1 cellular context compared by ENCODE assay signal in genomic region chr11:65652511-65653228, GRCh38.
A peak's percentile ranks its signal among the peaks of the same experiment; 100 is the strongest.
TF ChIP-seq lines count a peak whose summit lies in the region.

No MANE protein-coding gene starts in this region.

TF ChIP-seq in K562, 482 proteins besides CTCF, POLR2A, EP300 and RAD21 (continues in another document):
- TF ChIP-seq, protein P1, sequence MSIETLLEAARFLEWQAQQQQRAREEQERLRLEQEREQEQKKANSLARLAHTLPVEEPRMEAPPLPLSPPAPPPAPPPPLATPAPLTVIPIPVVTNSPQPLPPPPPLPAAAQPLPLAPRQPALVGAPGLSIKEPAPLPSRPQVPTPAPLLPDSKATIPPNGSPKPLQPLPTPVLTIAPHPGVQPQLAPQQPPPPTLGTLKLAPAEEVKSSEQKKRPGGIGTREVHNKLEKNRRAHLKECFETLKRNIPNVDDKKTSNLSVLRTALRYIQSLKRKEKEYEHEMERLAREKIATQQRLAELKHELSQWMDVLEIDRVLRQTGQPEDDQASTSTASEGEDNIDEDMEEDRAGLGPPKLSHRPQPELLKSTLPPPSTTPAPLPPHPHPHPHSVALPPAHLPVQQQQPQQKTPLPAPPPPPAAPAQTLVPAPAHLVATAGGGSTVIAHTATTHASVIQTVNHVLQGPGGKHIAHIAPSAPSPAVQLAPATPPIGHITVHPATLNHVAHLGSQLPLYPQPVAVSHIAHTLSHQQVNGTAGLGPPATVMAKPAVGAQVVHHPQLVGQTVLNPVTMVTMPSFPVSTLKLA (conservative IDR thresholded peaks at IDR 0.05) = peak; percentile 89 to 95
- TF ChIP-seq, protein P2, sequence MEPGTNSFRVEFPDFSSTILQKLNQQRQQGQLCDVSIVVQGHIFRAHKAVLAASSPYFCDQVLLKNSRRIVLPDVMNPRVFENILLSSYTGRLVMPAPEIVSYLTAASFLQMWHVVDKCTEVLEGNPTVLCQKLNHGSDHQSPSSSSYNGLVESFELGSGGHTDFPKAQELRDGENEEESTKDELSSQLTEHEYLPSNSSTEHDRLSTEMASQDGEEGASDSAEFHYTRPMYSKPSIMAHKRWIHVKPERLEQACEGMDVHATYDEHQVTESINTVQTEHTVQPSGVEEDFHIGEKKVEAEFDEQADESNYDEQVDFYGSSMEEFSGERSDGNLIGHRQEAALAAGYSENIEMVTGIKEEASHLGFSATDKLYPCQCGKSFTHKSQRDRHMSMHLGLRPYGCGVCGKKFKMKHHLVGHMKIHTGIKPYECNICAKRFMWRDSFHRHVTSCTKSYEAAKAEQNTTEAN (CRISPR knock-in tag; IDR thresholded peaks at IDR 0.05) = peak; percentile 77; the same call in 1 of the 2 replicates
- TF ChIP-seq NBN (IDR thresholded peaks at IDR 0.05; ENCODE audit: low read depth) = peak; percentile 51
- TF ChIP-seq ESRRA (IDR thresholded peaks at IDR 0.05; ENCODE audit: borderline replicate concordance, low read depth) = peak; percentile 56; the same call in 1 of the 2 replicates
- peak; percentile 61 for TF ChIP-seq LEF1 (IDR thresholded peaks at IDR 0.05)
- no peak for TF ChIP-seq NFYB (IDR thresholded peaks at IDR 0.05; ENCODE audit: extremely low read depth, insufficient read length)
- no peak for TF ChIP-seq STAT5B (CRISPR knock-in tag; IDR thresholded peaks at IDR 0.05)
- no peak for TF ChIP-seq ZNF121 (CRISPR knock-in tag; conservative IDR thresholded peaks at IDR 0.05)
- peak; percentile 9; the same call in 1 of the 2 replicates for TF ChIP-seq JUND (IDR thresholded peaks at IDR 0.05; ENCODE audit: borderline replicate concordance, low read depth, low read length)
- TF ChIP-seq JUND (tag; IDR thresholded peaks at IDR 0.05; ENCODE audit: borderline replicate concordance, low read depth, low read length) = no peak
- TF ChIP-seq, protein P3, sequence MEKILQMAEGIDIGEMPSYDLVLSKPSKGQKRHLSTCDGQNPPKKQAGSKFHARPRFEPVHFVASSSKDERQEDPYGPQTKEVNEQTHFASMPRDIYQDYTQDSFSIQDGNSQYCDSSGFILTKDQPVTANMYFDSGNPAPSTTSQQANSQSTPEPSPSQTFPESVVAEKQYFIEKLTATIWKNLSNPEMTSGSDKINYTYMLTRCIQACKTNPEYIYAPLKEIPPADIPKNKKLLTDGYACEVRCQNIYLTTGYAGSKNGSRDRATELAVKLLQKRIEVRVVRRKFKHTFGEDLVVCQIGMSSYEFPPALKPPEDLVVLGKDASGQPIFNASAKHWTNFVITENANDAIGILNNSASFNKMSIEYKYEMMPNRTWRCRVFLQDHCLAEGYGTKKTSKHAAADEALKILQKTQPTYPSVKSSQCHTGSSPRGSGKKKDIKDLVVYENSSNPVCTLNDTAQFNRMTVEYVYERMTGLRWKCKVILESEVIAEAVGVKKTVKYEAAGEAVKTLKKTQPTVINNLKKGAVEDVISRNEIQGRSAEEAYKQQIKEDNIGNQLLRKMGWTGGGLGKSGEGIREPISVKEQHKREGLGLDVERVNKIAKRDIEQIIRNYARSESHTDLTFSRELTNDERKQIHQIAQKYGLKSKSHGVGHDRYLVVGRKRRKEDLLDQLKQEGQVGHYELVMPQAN (IDR thresholded peaks at IDR 0.05; ENCODE audit: borderline replicate concordance) = peak; percentile 69
- peak; percentile 87 for TF ChIP-seq GABPA (tag; conservative IDR thresholded peaks at IDR 0.05; ENCODE audit: low read depth)
- peak; percentile 76 for TF ChIP-seq E2F8 (IDR thresholded peaks at IDR 0.05; ENCODE audit: low read depth, partially characterized antibody)
- 0 out of 2 replicates have a peak, but pooled peaks have one; percentile 19 for TF ChIP-seq ZSCAN32 (CRISPR knock-in tag; IDR thresholded peaks at IDR 0.05)
- TF ChIP-seq BRCA1 (IDR thresholded peaks at IDR 0.05) = no peak
- no peak for TF ChIP-seq BRCA1 (CRISPR knock-in tag; IDR thresholded peaks at IDR 0.05)
- TF ChIP-seq JUNB (CRISPR knock-in tag; conservative IDR thresholded peaks at IDR 0.05) = no peak
- TF ChIP-seq, protein P4, sequence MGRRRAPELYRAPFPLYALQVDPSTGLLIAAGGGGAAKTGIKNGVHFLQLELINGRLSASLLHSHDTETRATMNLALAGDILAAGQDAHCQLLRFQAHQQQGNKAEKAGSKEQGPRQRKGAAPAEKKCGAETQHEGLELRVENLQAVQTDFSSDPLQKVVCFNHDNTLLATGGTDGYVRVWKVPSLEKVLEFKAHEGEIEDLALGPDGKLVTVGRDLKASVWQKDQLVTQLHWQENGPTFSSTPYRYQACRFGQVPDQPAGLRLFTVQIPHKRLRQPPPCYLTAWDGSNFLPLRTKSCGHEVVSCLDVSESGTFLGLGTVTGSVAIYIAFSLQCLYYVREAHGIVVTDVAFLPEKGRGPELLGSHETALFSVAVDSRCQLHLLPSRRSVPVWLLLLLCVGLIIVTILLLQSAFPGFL (CRISPR knock-in tag; IDR thresholded peaks at IDR 0.05) = no peak
- TF ChIP-seq RB1 (IDR thresholded peaks at IDR 0.05; ENCODE audit: low read depth) = peak; percentile 44; the same call in 1 of the 2 replicates
- peak in 1 of 2 experiments; percentile 81; a peak in 2 of 4 replicates for TF ChIP-seq HDAC1 (IDR thresholded peaks at IDR 0.05)
- peak; percentile 78; the same call in 1 of the 2 replicates for TF ChIP-seq HDAC2 (IDR thresholded peaks at IDR 0.05)
- no peak for TF ChIP-seq NFXL1 (CRISPR knock-in tag; IDR thresholded peaks at IDR 0.05)
- TF ChIP-seq ATF2 (CRISPR knock-in tag; IDR thresholded peaks at IDR 0.05) = no peak
- TF ChIP-seq CHD2 (IDR thresholded peaks at IDR 0.05; ENCODE audit: low read depth, low read length) = peak; percentile 6; the same call in 1 of the 2 replicates
- TF ChIP-seq YBX1 (IDR thresholded peaks at IDR 0.05) = no peak
- TF ChIP-seq TCF7L2 (IDR thresholded peaks at IDR 0.05; ENCODE audit: low read depth, low read length) = no peak
- TF ChIP-seq, protein P5, sequence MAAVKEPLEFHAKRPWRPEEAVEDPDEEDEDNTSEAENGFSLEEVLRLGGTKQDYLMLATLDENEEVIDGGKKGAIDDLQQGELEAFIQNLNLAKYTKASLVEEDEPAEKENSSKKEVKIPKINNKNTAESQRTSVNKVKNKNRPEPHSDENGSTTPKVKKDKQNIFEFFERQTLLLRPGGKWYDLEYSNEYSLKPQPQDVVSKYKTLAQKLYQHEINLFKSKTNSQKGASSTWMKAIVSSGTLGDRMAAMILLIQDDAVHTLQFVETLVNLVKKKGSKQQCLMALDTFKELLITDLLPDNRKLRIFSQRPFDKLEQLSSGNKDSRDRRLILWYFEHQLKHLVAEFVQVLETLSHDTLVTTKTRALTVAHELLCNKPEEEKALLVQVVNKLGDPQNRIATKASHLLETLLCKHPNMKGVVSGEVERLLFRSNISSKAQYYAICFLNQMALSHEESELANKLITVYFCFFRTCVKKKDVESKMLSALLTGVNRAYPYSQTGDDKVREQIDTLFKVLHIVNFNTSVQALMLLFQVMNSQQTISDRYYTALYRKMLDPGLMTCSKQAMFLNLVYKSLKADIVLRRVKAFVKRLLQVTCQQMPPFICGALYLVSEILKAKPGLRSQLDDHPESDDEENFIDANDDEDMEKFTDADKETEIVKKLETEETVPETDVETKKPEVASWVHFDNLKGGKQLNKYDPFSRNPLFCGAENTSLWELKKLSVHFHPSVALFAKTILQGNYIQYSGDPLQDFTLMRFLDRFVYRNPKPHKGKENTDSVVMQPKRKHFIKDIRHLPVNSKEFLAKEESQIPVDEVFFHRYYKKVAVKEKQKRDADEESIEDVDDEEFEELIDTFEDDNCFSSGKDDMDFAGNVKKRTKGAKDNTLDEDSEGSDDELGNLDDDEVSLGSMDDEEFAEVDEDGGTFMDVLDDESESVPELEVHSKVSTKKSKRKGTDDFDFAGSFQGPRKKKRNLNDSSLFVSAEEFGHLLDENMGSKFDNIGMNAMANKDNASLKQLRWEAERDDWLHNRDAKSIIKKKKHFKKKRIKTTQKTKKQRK (IDR thresholded peaks at IDR 0.05; ENCODE audit: borderline replicate concordance, low read depth, low read length) = no peak
- TF ChIP-seq MEIS2 (IDR thresholded peaks at IDR 0.05; ENCODE audit: partially characterized antibody) = peak; percentile 94
- TF ChIP-seq CXXC5 (CRISPR knock-in tag; IDR thresholded peaks at IDR 0.05) = peak; percentile 82
- no peak for TF ChIP-seq ZNF232 (CRISPR knock-in tag; IDR thresholded peaks at IDR 0.05)
- TF ChIP-seq HMGN3 (IDR thresholded peaks at IDR 0.05; ENCODE audit: borderline replicate concordance, extremely low read depth, insufficient read length, low read depth, low read length) = peak; percentile 80
- 0 out of 2 replicates have a peak, but pooled peaks have one; percentile 12 for TF ChIP-seq TAF7 (tag; IDR thresholded peaks at IDR 0.05)
- TF ChIP-seq, protein P6, sequence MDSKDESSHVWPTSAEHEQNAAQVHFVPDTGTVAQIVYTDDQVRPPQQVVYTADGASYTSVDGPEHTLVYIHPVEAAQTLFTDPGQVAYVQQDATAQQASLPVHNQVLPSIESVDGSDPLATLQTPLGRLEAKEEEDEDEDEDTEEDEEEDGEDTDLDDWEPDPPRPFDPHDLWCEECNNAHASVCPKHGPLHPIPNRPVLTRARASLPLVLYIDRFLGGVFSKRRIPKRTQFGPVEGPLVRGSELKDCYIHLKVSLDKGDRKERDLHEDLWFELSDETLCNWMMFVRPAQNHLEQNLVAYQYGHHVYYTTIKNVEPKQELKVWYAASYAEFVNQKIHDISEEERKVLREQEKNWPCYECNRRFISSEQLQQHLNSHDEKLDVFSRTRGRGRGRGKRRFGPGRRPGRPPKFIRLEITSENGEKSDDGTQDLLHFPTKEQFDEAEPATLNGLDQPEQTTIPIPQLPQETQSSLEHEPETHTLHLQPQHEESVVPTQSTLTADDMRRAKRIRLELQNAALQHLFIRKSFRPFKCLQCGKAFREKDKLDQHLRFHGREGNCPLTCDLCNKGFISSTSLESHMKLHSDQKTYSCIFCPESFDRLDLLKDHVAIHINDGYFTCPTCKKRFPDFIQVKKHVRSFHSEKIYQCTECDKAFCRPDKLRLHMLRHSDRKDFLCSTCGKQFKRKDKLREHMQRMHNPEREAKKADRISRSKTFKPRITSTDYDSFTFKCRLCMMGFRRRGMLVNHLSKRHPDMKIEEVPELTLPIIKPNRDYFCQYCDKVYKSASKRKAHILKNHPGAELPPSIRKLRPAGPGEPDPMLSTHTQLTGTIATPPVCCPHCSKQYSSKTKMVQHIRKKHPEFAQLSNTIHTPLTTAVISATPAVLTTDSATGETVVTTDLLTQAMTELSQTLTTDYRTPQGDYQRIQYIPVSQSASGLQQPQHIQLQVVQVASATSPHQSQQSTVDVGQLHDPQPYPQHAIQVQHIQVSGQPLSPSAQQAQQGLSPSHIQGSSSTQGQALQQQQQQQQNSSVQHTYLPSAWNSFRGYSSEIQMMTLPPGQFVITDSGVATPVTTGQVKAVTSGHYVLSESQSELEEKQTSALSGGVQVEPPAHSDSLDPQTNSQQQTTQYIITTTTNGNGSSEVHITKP (IDR thresholded peaks at IDR 0.05; ENCODE audit: partially characterized antibody) = peak; percentile 71
- TF ChIP-seq SAFB (IDR thresholded peaks at IDR 0.05; ENCODE audit: borderline replicate concordance, low read depth, low read length) = peak; percentile 80; the same call in 1 of the 2 replicates
- TF ChIP-seq, protein P7, sequence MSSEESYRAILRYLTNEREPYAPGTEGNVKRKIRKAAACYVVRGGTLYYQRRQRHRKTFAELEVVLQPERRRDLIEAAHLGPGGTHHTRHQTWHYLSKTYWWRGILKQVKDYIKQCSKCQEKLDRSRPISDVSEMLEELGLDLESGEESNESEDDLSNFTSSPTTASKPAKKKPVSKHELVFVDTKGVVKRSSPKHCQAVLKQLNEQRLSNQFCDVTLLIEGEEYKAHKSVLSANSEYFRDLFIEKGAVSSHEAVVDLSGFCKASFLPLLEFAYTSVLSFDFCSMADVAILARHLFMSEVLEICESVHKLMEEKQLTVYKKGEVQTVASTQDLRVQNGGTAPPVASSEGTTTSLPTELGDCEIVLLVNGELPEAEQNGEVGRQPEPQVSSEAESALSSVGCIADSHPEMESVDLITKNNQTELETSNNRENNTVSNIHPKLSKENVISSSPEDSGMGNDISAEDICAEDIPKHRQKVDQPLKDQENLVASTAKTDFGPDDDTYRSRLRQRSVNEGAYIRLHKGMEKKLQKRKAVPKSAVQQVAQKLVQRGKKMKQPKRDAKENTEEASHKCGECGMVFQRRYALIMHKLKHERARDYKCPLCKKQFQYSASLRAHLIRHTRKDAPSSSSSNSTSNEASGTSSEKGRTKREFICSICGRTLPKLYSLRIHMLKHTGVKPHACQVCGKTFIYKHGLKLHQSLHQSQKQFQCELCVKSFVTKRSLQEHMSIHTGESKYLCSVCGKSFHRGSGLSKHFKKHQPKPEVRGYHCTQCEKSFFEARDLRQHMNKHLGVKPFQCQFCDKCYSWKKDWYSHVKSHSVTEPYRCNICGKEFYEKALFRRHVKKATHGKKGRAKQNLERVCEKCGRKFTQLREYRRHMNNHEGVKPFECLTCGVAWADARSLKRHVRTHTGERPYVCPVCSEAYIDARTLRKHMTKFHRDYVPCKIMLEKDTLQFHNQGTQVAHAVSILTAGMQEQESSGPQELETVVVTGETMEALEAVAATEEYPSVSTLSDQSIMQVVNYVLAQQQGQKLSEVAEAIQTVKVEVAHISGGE (CRISPR knock-in tag; IDR thresholded peaks at IDR 0.05) = peak in 1 of 3 experiments; percentile 93; a peak in 2 of 6 replicates
- no peak for TF ChIP-seq ZBTB1 (CRISPR knock-in tag; IDR thresholded peaks at IDR 0.05; ENCODE audit: borderline replicate concordance, low read depth)
- TF ChIP-seq TOE1 (IDR thresholded peaks at IDR 0.05; ENCODE audit: borderline replicate concordance) = peak; percentile 88
- no peak for TF ChIP-seq TOE1 (CRISPR knock-in tag; IDR thresholded peaks at IDR 0.05; ENCODE audit: borderline replicate concordance, low read depth)
- TF ChIP-seq MED1 (CRISPR knock-in tag; IDR thresholded peaks at IDR 0.05; ENCODE audit: borderline replicate concordance) = no peak
